In genomic region chr10:131127122-131127589, GRCh38 we compare ENCODE assay signal across 26 cellular contexts.
DNase-seq lines count a peak whose midpoint lies in the region; ATAC-seq, FAIRE-seq and TF ChIP-seq lines count a peak whose summit lies in the region.
"Had no signal": no experiment of that assay in that cellular context is flagged by ENCODE, and none has a peak within 500 bp of the region (broad histone marks: within the 10 kb centered on the region; RNA-seq: fewer than 3 reads in every experiment).

No MANE protein-coding gene starts in this region.

- H3K36me3 Mint-ChIP-seq in natural killer cell treated with Interleukin-12 subunit alpha and Interleukin-12 subunit beta and Interleukin-15 and Interleukin-18, amount 100 ng/mL, for 72 hours = no peaks in the 10 kb centered on the region
- H3K36me3 Mint-ChIP-seq in natural killer cell (no peaks in the 10 kb centered on the region), endodermal cell (ENCODE audit: low read depth) (peaks cover 11% of the 10 kb centered on the region), neural progenitor cell (no peaks in the 10 kb centered on the region), chondrocyte (ENCODE audit: low read depth) (no peaks in the 10 kb centered on the region)
- H3K36me3 Mint-ChIP-seq: activated naive CD8-positive, alpha-beta T cell treated with anti-CD3 and anti-CD28 coated beads, Interleukin-2, amount 10 ng/mL, durations not matched to agents 7 days and 5 days had no signal

- peak overlapping the region; percentile 19 for H3K4me2 ChIP-seq in neural progenitor cell
- H3K4me2 ChIP-seq: A549 had no signal

- peaks cover 13% of the 10 kb centered on the region for H3F3A ChIP-seq in neural progenitor cell (ENCODE audit: low read depth)

- H3K4me1 ChIP-seq in endodermal cell (ENCODE audit: control insufficient read depth, insufficient read depth, low read length) (peaks cover 12% of the 10 kb centered on the region), neural progenitor cell (peaks cover 15% of the 10 kb centered on the region), psoas muscle (no peaks in the 10 kb centered on the region)
- H3K4me1 ChIP-seq: A549 had no signal

- no peak overlapping the region for H3K27ac Mint-ChIP-seq in natural killer cell treated with Interleukin-12 subunit alpha and Interleukin-12 subunit beta and Interleukin-15 and Interleukin-18, amount 100 ng/mL, for 72 hours
- no peak overlapping the region for H3K27ac Mint-ChIP-seq in natural killer cell
- peak overlapping the region; percentile 59 for H3K27ac Mint-ChIP-seq in endodermal cell
- H3K27ac Mint-ChIP-seq in neural progenitor cell = peak overlapping the region; percentile 20
- no peak overlapping the region for H3K27ac Mint-ChIP-seq in chondrocyte (ENCODE audit: unreplicated experiment)
- H3K27ac Mint-ChIP-seq: activated CD8-positive, alpha-beta T cell treated with anti-CD3 and anti-CD28 coated beads, Interleukin-2, amount 10 ng/mL, durations not matched to agents 7 days and 5 days; activated naive CD8-positive, alpha-beta T cell treated with anti-CD3 and anti-CD28 coated beads, Interleukin-2, amount 10 ng/mL, durations not matched to agents 7 days and 5 days; activated T-helper 2 cell treated with anti-CD3 and anti-CD28 coated beads, Interferon-gamma antibody, Interleukin-2, Interleukin-4, amounts not matched to agents 10 μg/mL and 5 μg/mL and 100 μg/mL, durations not matched to agents 14 hours and 24 hours and 36 hours; T-helper 1 cell treated with Interleukin-12 subunit alpha and Interleukin-12 subunit beta and Interleukin-4 antibody, amounts not matched to agents 30 μg/mL and 1 μg/mL, for 36 hours had no signal

- FAIRE-seq in H54 (lab: Jason Lieb, UNC) = no peak
- FAIRE-seq: A549, G401.6, HTR-8/SVneo had no signal

- intact Hi-C loops in natural killer cell (cut with micrococcal nuclease) = no loop called here
- intact Hi-C loops in psoas muscle (cut with DNase I) = no loop called here
- intact Hi-C loops in head of caudate nucleus (cut with DNase I) = no loop called here

- TF ChIP-seq POLR2A in H54 (IDR thresholded peaks at IDR 0.05; ENCODE audit: low read depth, low read length) = no peak

- TF ChIP-seq CTCF in natural killer cell (IDR thresholded peaks at IDR 0.05) (no peak), endodermal cell (conservative IDR thresholded peaks at IDR 0.05) (no peak), neural progenitor cell (IDR thresholded peaks at IDR 0.05) (no peak), psoas muscle (IDR thresholded peaks at IDR 0.05) (no peak), chondrocyte (IDR thresholded peaks at IDR 0.05) (no peak)

- H3K9ac ChIP-seq in endodermal cell (ENCODE audit: extremely low read depth, low read length, poor library complexity, severe bottlenecking) (no peak overlapping the region), neural progenitor cell (no peak overlapping the region)

- H4K20me1 ChIP-seq in neural progenitor cell (ENCODE audit: low read depth) = no peaks in the 10 kb centered on the region

- no peak overlapping the region for H3K4me3 Mint-ChIP-seq in natural killer cell treated with Interleukin-12 subunit alpha and Interleukin-12 subunit beta and Interleukin-15 and Interleukin-18, amount 100 ng/mL, for 72 hours
- H3K4me3 Mint-ChIP-seq in natural killer cell (no peak overlapping the region), endodermal cell (no peak overlapping the region), neural progenitor cell (no peak overlapping the region), chondrocyte (ENCODE audit: unreplicated experiment) (no peak overlapping the region)
- H3K4me3 Mint-ChIP-seq: activated CD8-positive, alpha-beta T cell treated with anti-CD3 and anti-CD28 coated beads, Interleukin-2, amount 10 ng/mL, durations not matched to agents 7 days and 5 days; activated naive CD8-positive, alpha-beta T cell treated with anti-CD3 and anti-CD28 coated beads, Interleukin-2, amount 10 ng/mL, durations not matched to agents 7 days and 5 days; central memory CD8-positive, alpha-beta T cell; T-helper 1 cell treated with Interleukin-12 subunit alpha and Interleukin-12 subunit beta and Interleukin-4 antibody, amounts not matched to agents 30 μg/mL and 1 μg/mL, for 36 hours had no signal

- H3K27me3 ChIP-seq in endodermal cell (ENCODE audit: control insufficient read depth, insufficient read depth, low read length, poor library complexity, severe bottlenecking) (no peaks in the 10 kb centered on the region), neural progenitor cell (no peaks in the 10 kb centered on the region), psoas muscle (ENCODE audit: insufficient read depth in 3 of 3, low read length in 2 of 3) (peaks cover 0 to 9% (median 6%) of the 10 kb centered on the region in 3 donors)
- H3K27me3 ChIP-seq: neutrophil had no signal

- H3K4me3 ChIP-seq in endodermal cell (ENCODE audit: low read length) (no peak overlapping the region), neural progenitor cell (no peak overlapping the region), psoas muscle (no peak overlapping the region)
- H3K4me3 ChIP-seq: A549, mucosa of descending colon, thoracic aorta had no signal

- peak in 1 of 2 donors; percentile 43 for ATAC-seq in natural killer cell treated with Interleukin-12 subunit alpha and Interleukin-12 subunit beta and Interleukin-15 and Interleukin-18, amount 100 ng/mL, for 72 hours
- ATAC-seq in natural killer cell (no peak), psoas muscle (no peak)
- ATAC-seq: A549; activated CD8-positive, alpha-beta T cell treated with anti-CD3 and anti-CD28 coated beads, Interleukin-2, amount 10 ng/mL, durations not matched to agents 7 days and 5 days; HCT116; mucosa of descending colon had no signal

- H3K79me2 ChIP-seq in neural progenitor cell (ENCODE audit: low read depth) = no peaks in the 10 kb centered on the region

- no peaks in the 10 kb centered on the region for H3K9me3 Mint-ChIP-seq in natural killer cell treated with Interleukin-12 subunit alpha and Interleukin-12 subunit beta and Interleukin-15 and Interleukin-18, amount 100 ng/mL, for 72 hours
- H3K9me3 Mint-ChIP-seq in natural killer cell = no peaks in the 10 kb centered on the region
- H3K9me3 Mint-ChIP-seq in endodermal cell = peaks cover 10% of the 10 kb centered on the region
- peaks cover 4% of the 10 kb centered on the region for H3K9me3 Mint-ChIP-seq in neural progenitor cell
- peaks cover 26% of the 10 kb centered on the region for H3K9me3 Mint-ChIP-seq in chondrocyte (ENCODE audit: low read depth)
- H3K9me3 Mint-ChIP-seq: activated T-helper 2 cell treated with anti-CD3 and anti-CD28 coated beads, Interferon-gamma antibody, Interleukin-2, Interleukin-4, amounts not matched to agents 10 μg/mL and 5 μg/mL and 100 μg/mL, durations not matched to agents 14 hours and 24 hours and 36 hours; central memory CD8-positive, alpha-beta T cell; T-helper 1 cell treated with Interleukin-12 subunit alpha and Interleukin-12 subunit beta and Interleukin-4 antibody, amounts not matched to agents 30 μg/mL and 1 μg/mL, for 36 hours had no signal

- H3K27me3 Mint-ChIP-seq in natural killer cell treated with Interleukin-12 subunit alpha and Interleukin-12 subunit beta and Interleukin-15 and Interleukin-18, amount 100 ng/mL, for 72 hours = peaks cover 0 to 13% of the 10 kb centered on the region in 2 donors
- no peaks in the 10 kb centered on the region for H3K27me3 Mint-ChIP-seq in natural killer cell (ENCODE audit: low read depth in 2 of 2)
- H3K27me3 Mint-ChIP-seq in endodermal cell (ENCODE audit: insufficient read depth) = no peaks in the 10 kb centered on the region
- H3K27me3 Mint-ChIP-seq in neural progenitor cell (ENCODE audit: insufficient read depth, low read depth) = no peaks in the 10 kb centered on the region
- no peaks in the 10 kb centered on the region for H3K27me3 Mint-ChIP-seq in chondrocyte (ENCODE audit: low read depth)
- H3K27me3 Mint-ChIP-seq: activated naive CD8-positive, alpha-beta T cell treated with anti-CD3 and anti-CD28 coated beads, Interleukin-2, amount 10 ng/mL, durations not matched to agents 7 days and 5 days; central memory CD8-positive, alpha-beta T cell had no signal

- no peaks in the 10 kb centered on the region for H3K9me3 ChIP-seq in endodermal cell (ENCODE audit: control insufficient read depth, low read length)
- no peaks in the 10 kb centered on the region for H3K9me3 ChIP-seq in neural progenitor cell (ENCODE audit: low read depth)
- no peaks in the 10 kb centered on the region for H3K9me3 ChIP-seq in psoas muscle
- H3K9me3 ChIP-seq: neutrophil, thoracic aorta had no signal

- H3K4me1 Mint-ChIP-seq in natural killer cell treated with Interleukin-12 subunit alpha and Interleukin-12 subunit beta and Interleukin-15 and Interleukin-18, amount 100 ng/mL, for 72 hours (ENCODE audit: low read depth in 2 of 2) = no peaks in the 10 kb centered on the region
- H3K4me1 Mint-ChIP-seq in natural killer cell (no peaks in the 10 kb centered on the region), endodermal cell (peaks cover 36% of the 10 kb centered on the region), neural progenitor cell (no peaks in the 10 kb centered on the region), chondrocyte (ENCODE audit: low read depth) (peaks cover 4% of the 10 kb centered on the region)
- H3K4me1 Mint-ChIP-seq: activated naive CD8-positive, alpha-beta T cell treated with anti-CD3 and anti-CD28 coated beads, Interleukin-2, amount 10 ng/mL, durations not matched to agents 7 days and 5 days; central memory CD8-positive, alpha-beta T cell had no signal

- no peak overlapping the region for H3K27ac ChIP-seq in endodermal cell (ENCODE audit: low read depth, low read length)
- H3K27ac ChIP-seq in neural progenitor cell = no peak overlapping the region
- H3K27ac ChIP-seq in psoas muscle = no peak overlapping the region
- H3K27ac ChIP-seq: A549, neutrophil, thoracic aorta had no signal

- 74 to 82% methylated on average over 5 to 10 of the region's 10 CpGs for WGBS in endodermal cell (ENCODE audit: insufficient coverage in 1 of 2, insufficient read length in 1 of 2), 2 experiments
- 72 to 75% (median 73%) methylated on average over 10 of the region's 10 CpGs for WGBS in psoas muscle, 3 donors

- peak overlapping the region; percentile 69 for H2AFZ ChIP-seq in neural progenitor cell (replicated peaks)

- H3K36me3 ChIP-seq in endodermal cell (ENCODE audit: control insufficient read depth, insufficient read depth, low read length) = no peaks in the 10 kb centered on the region
- H3K36me3 ChIP-seq in neural progenitor cell = no peaks in the 10 kb centered on the region
- H3K36me3 ChIP-seq in psoas muscle (ENCODE audit: insufficient read depth in 1 of 2, low read depth in 1 of 2) = no peaks in the 10 kb centered on the region
- H3K36me3 ChIP-seq: neutrophil, thoracic aorta had no signal

- peak; percentile 55 for DNase-seq in natural killer cell treated with Interleukin-12 subunit alpha and Interleukin-12 subunit beta and Interleukin-15 and Interleukin-18, amount 100 ng/mL, for 72 hours (ENCODE audit: low spot score)
- DNase-seq in natural killer cell = no peak
- peak; percentile 58 for DNase-seq in endodermal cell
- no peak for DNase-seq in neural progenitor cell (ENCODE audit: low spot score)
- DNase-seq in psoas muscle = no peak
- DNase-seq in head of caudate nucleus = no peak
- DNase-seq in chondrocyte (ENCODE audit: low spot score) = no peak
- no peak for DNase-seq in H54 (ENCODE audit: insufficient read length, low spot score)
- DNase-seq: activated CD8-positive, alpha-beta T cell treated with anti-CD3 and anti-CD28 coated beads, Interleukin-2, amount 10 ng/mL, durations not matched to agents 7 days and 5 days; activated naive CD8-positive, alpha-beta T cell treated with anti-CD3 and anti-CD28 coated beads, Interleukin-2, amount 10 ng/mL, durations not matched to agents 7 days and 5 days; AML-193; DMS53; KG1; mucosa of descending colon; NCI-H1436; RPMI8226; stimulated activated naive CD4-positive, alpha-beta T cell treated with Interleukin-2 at 50 U/mL for 16 hours had no signal

Comparison
In these comparisons a context has a peak if more than half of its experiments do, and no peak if none do; other contexts are left out.
1. DNase-seq: peak in natural killer cell treated with Interleukin-12 subunit alpha and Interleukin-12 subunit beta and Interleukin-15 and Interleukin-18, amount 100 ng/mL, for 72 hours (single experiment) and endodermal cell (single experiment); none in natural killer cell (single experiment), neural progenitor cell (single experiment), psoas muscle (0 of 2), head of caudate nucleus (0 of 42), chondrocyte (single experiment) and H54 (single experiment).
2. H3K27ac Mint-ChIP-seq: peak in endodermal cell (single experiment) and neural progenitor cell (single experiment); none in natural killer cell treated with Interleukin-12 subunit alpha and Interleukin-12 subunit beta and Interleukin-15 and Interleukin-18, amount 100 ng/mL, for 72 hours (0 of 2), natural killer cell (0 of 2) and chondrocyte (single experiment).